In genomic region chr18:25805939-25806338, GRCh38 we compare ENCODE assay signal across 18 cellular contexts.
"Had no signal": no experiment of that assay in that cellular context is flagged by ENCODE, and none has a peak within 500 bp of the region (broad histone marks: within the 10 kb centered on the region; RNA-seq: fewer than 3 reads in every experiment).

No MANE protein-coding gene starts in this region.

- H3K36me3 ChIP-seq: gastrocnemius medialis, left ventricle myocardium inferior, lower lobe of right lung, neural progenitor cell, pancreas, thoracic aorta, transverse colon had no signal

- H3K4me1 ChIP-seq: left ventricle myocardium inferior, lower lobe of right lung, neural progenitor cell, pancreas, transverse colon had no signal

- H3K9ac ChIP-seq: neural progenitor cell had no signal

- H3K27me3 ChIP-seq: gastrocnemius medialis, neural progenitor cell, pancreas, transverse colon had no signal

- H3K4me3 ChIP-seq: gastrocnemius medialis, left ventricle myocardium inferior, lower lobe of right lung, neural progenitor cell, pancreas, thoracic aorta, transverse colon had no signal

- H3K9me3 ChIP-seq: gastrocnemius medialis, left ventricle myocardium inferior, lower lobe of right lung, pancreas, thoracic aorta, transverse colon had no signal

- H3K27ac ChIP-seq: gastrocnemius medialis, left ventricle myocardium inferior, lower lobe of right lung, neural progenitor cell, pancreas, thoracic aorta, transverse colon had no signal

- H3K4me2 ChIP-seq: neural progenitor cell had no signal

- ATAC-seq: effector memory CD8-positive, alpha-beta T cell; natural killer cell treated with Interleukin-12 subunit alpha and Interleukin-12 subunit beta and Interleukin-15 and Interleukin-18, amount 100 ng/mL, for 72 hours; stimulated activated naive B cell treated with anti-CD40 and anti-IgM and Interleukin-4, amounts not matched to agents 10 μg/mL and 1 μg/mL and 100 μg/mL, for 72 hours; stimulated activated naive CD8-positive, alpha-beta T cell treated with anti-CD3 and anti-CD28 coated beads, Interleukin-15, amount 100 ng/mL, for 72 hours had no signal

- H2AFZ ChIP-seq: neural progenitor cell had no signal

- DNase-seq: effector memory CD8-positive, alpha-beta T cell; glutamatergic neuron; immature natural killer cell; left ventricle myocardium inferior; lower lobe of right lung; midbrain; nucleus accumbens; pancreas; stimulated activated CD4-positive, alpha-beta T cell treated with anti-CD3 and anti-CD28 coated beads, Interleukin-15, amount 100 ng/mL, for 24 hours; stimulated activated CD4-positive, alpha-beta T cell treated with anti-CD3 and anti-CD28 coated beads, Interleukin-1b, Interleukin-23, amount 100 ng/mL, for 48 hours; stimulated activated CD4-positive, alpha-beta T cell treated with anti-CD3 and anti-CD28 coated beads, Interleukin-4, amount 100 ng/mL, for 4 hours; stimulated activated naive B cell treated with anti-CD40 and anti-IgM and Interleukin-4, amounts not matched to agents 10 μg/mL and 1 μg/mL and 100 μg/mL, for 72 hours; stimulated activated naive CD8-positive, alpha-beta T cell treated with anti-CD3 and anti-CD28 coated beads, Interleukin-15, amount 100 ng/mL, for 72 hours; transverse colon had no signal
